29 cellular contexts compared by ENCODE assay signal in the genomic region with DNA sequence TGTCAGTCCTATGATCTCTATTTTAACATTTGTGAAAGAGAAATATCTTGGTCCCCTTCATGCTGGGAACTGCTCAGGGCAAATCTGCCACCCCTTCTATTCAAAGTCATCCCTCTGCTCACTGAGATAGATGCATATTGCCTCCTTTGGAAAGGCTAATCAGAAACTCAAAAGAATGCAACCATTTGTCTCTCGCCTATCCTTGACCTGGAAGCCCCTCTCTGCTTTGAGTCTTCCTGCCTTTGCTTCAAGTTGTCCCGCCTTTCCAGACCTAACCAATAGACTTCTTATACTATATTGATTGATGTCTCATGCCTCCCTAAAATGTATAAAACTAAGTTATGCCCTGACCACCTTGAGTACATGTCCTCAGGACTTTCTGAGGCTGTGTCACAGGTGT.
"Had no signal": no experiment of that assay in that cellular context is flagged by ENCODE, and none has a peak within 500 bp of the region (broad histone marks: within the 10 kb centered on the region; RNA-seq: fewer than 3 reads in every experiment).

No MANE protein-coding gene starts in this region.

- H3K36me3 ChIP-seq: esophagus squamous epithelium, heart right ventricle, left lung, neural progenitor cell, right lobe of liver, thoracic aorta, tibial nerve, upper lobe of right lung, uterus had no signal

- H3K79me2 ChIP-seq: parathyroid adenoma had no signal

- H3K27me3 ChIP-seq: esophagus squamous epithelium, left lung, neural progenitor cell, right lobe of liver, tibial nerve, upper lobe of right lung, uterus had no signal

- H3K27ac Mint-ChIP-seq: mesothelial cell of epicardium; nephron; neural progenitor cell; progenitor cell of endocrine pancreas; stimulated activated naive B cell treated with anti-CD40 and anti-IgM and Interleukin-4, amounts not matched to agents 10 μg/mL and 1 μg/mL and 100 μg/mL, for 72 hours; stimulated activated naive CD8-positive, alpha-beta T cell treated with anti-CD3 and anti-CD28 coated beads, Interleukin-15, Interleukin-2, amounts not matched to agents 100 ng/mL and 50 ng/mL, for 24 hours had no signal

- H3K4me3 ChIP-seq: coronary artery, esophagus squamous epithelium, heart right ventricle, left lung, mucosa of descending colon, neural progenitor cell, right lobe of liver, thoracic aorta, tibial nerve, upper lobe of right lung, uterus had no signal

- DNase-seq: dermis blood vessel endothelial cell; effector memory CD4-positive, alpha-beta T cell; erythroblast; esophagus squamous epithelium; foreskin melanocyte; glutamatergic neuron; heart right ventricle; hippocampal formation; left cardiac atrium; left lung; mesenchymal stem cell; mucosa of descending colon; naive B cell; right lobe of liver; small intestine; stimulated activated CD4-positive, alpha-beta T cell treated with anti-CD3 and anti-CD28 coated beads, Interleukin-15, amount 100 ng/mL, for 24 hours; stimulated activated CD4-positive, alpha-beta T cell treated with anti-CD3 and anti-CD28 coated beads, Interleukin-2, amount 100 ng/mL, for 48 hours; stimulated activated naive B cell treated with anti-CD40 and anti-IgM and Interleukin-4, amounts not matched to agents 10 μg/mL and 1 μg/mL and 100 μg/mL, for 72 hours; upper lobe of right lung; uterus had no signal

- H3K4me1 ChIP-seq: esophagus squamous epithelium, heart right ventricle, left lung, parathyroid adenoma, right lobe of liver, tibial nerve, upper lobe of right lung, uterus had no signal

- H3K27ac ChIP-seq: coronary artery, esophagus squamous epithelium, heart right ventricle, left lung, neural progenitor cell, parathyroid adenoma, right lobe of liver, thoracic aorta, tibial nerve, upper lobe of right lung, uterus had no signal

- H3K4me1 Mint-ChIP-seq: naive B cell; stimulated activated naive B cell treated with anti-CD40 and anti-IgM and Interleukin-4, amounts not matched to agents 10 μg/mL and 1 μg/mL and 100 μg/mL, for 72 hours had no signal

- H3K36me3 Mint-ChIP-seq: naive B cell; stimulated activated naive B cell treated with anti-CD40 and anti-IgM and Interleukin-4, amounts not matched to agents 10 μg/mL and 1 μg/mL and 100 μg/mL, for 72 hours had no signal

- ATAC-seq: heart right ventricle; left cardiac atrium; left lung; mucosa of descending colon; right lobe of liver; stimulated activated naive B cell treated with anti-CD40 and anti-IgM and Interleukin-4, amounts not matched to agents 10 μg/mL and 1 μg/mL and 100 μg/mL, for 72 hours; upper lobe of right lung had no signal

- H3K9ac ChIP-seq: neural progenitor cell, parathyroid adenoma had no signal

- H3K4me2 ChIP-seq: neural progenitor cell had no signal

- H3K9me3 ChIP-seq: thoracic aorta, upper lobe of right lung, uterus had no signal

- H3K4me3 Mint-ChIP-seq: mesothelial cell of epicardium; naive B cell; nephron; neural progenitor cell; stimulated activated naive B cell treated with anti-CD40 and anti-IgM and Interleukin-4, amounts not matched to agents 10 μg/mL and 1 μg/mL and 100 μg/mL, for 72 hours; stimulated activated naive CD8-positive, alpha-beta T cell treated with anti-CD3 and anti-CD28 coated beads, Interleukin-15, Interleukin-2, amounts not matched to agents 100 ng/mL and 50 ng/mL, for 24 hours had no signal

- H3K27me3 Mint-ChIP-seq: stimulated activated naive CD8-positive, alpha-beta T cell treated with anti-CD3 and anti-CD28 coated beads, Interleukin-15, Interleukin-2, amounts not matched to agents 100 ng/mL and 50 ng/mL, for 24 hours had no signal

- H2AFZ ChIP-seq: neural progenitor cell, parathyroid adenoma had no signal
